Comparison of ENCODE assay signal across 8 cellular contexts in genomic region chr7:7424151-7424873, GRCh38.
A peak's percentile ranks its signal among the peaks of the same experiment; 100 is the strongest.
DNase-seq lines count a peak whose midpoint lies in the region; ATAC-seq and TF ChIP-seq lines count a peak whose summit lies in the region.

No MANE protein-coding gene starts in this region.

- WGBS in psoas muscle, 3 donors, result 34 to 42% (median 36%) methylated on average over 14 of the region's 14 CpGs

- H3K9me2 ChIP-seq in MM.1S (replicated peaks; ENCODE audit: insufficient read depth, low read length), result no peaks in the 10 kb centered on the region

- no peaks in the 10 kb centered on the region for H3K79me2 ChIP-seq in MM.1S (ENCODE audit: low read length)

- TF ChIP-seq CTCF in GM12864 (IDR thresholded peaks at IDR 0.05; ENCODE audit: low read depth, low read length, missing control alignments), result peak; percentile 76
- peak; percentile 75 for TF ChIP-seq CTCF in MM.1S (IDR thresholded peaks at IDR 0.05; ENCODE audit: low read length)
- TF ChIP-seq CTCF in left ventricle myocardium inferior (IDR thresholded peaks at IDR 0.05; ENCODE audit: borderline replicate concordance), result peak; percentile 85
- TF ChIP-seq CTCF in psoas muscle (IDR thresholded peaks at IDR 0.05), result peak; percentile 74

- CTCF ChIA-PET in HEK293T (lab: Yijun Ruan, JAX), result interaction anchor here (0.7 to 1.6 kb wide), 6 partner anchors 118 to 802 kb away, joined by 3 to 5 read pairs (median 3); no protein-coding TSS in a partner anchor

- H3K9me3 ChIP-seq in MM.1S (replicated peaks; ENCODE audit: insufficient read depth, low read length) (no peaks in the 10 kb centered on the region), left ventricle myocardium inferior (replicated peaks) (no peaks in the 10 kb centered on the region), psoas muscle (no peaks in the 10 kb centered on the region)

- H3K9ac ChIP-seq in MM.1S (ENCODE audit: low read length), result peak overlapping the region; percentile 16; the same call in 1 of the 2 replicates

- H4K20me1 ChIP-seq in MM.1S (ENCODE audit: insufficient read depth, low read length), result no peaks in the 10 kb centered on the region

- H3F3A ChIP-seq in MM.1S (ENCODE audit: insufficient read depth, low read length), result no peaks in the 10 kb centered on the region

- peak; percentile 76 to 98 (median 90) for ATAC-seq in psoas muscle

- peak overlapping the region; percentile 63 for H2AFZ ChIP-seq in MM.1S (ENCODE audit: low read length)

- intact Hi-C loops in left ventricle myocardium inferior (cut with micrococcal nuclease) (loop anchor here (2.0 to 10.0 kb wide), 2 partner anchors 116 to 320 kb away; no protein-coding TSS in a partner anchor), psoas muscle (cut with DNase I) (loop anchor here (2.0 to 10.0 kb wide), 5 partner anchors 113 to 870 kb away; partner anchors contain the start of gene COL28A1 (in 1 of the 2))

- peak overlapping the region; percentile 53 for H3K4me2 ChIP-seq in MM.1S (ENCODE audit: low read depth, low read length)

- H3K36me3 ChIP-seq in MM.1S (replicated peaks; ENCODE audit: insufficient read depth, low read length), result no peaks in the 10 kb centered on the region
- H3K36me3 ChIP-seq in left ventricle myocardium inferior, result no peaks in the 10 kb centered on the region
- H3K36me3 ChIP-seq in psoas muscle (ENCODE audit: insufficient read depth in 1 of 2, low read depth in 1 of 2), result peaks cover 0 to 4% of the 10 kb centered on the region in 2 donors

- H3K4me1 ChIP-seq in MM.1S (ENCODE audit: low read length), result no peaks in the 10 kb centered on the region
- peaks cover 3% of the 10 kb centered on the region for H3K4me1 ChIP-seq in left ventricle myocardium inferior
- no peaks in the 10 kb centered on the region for H3K4me1 ChIP-seq in psoas muscle

- POLR2A ChIA-PET in HEK293T (lab: Yijun Ruan, JAX), result interaction anchor here (0.6 kb wide), 1 partner anchor 698 kb away, joined by 3 read pairs; no protein-coding TSS in a partner anchor

- H3K27me3 ChIP-seq in MM.1S (replicated peaks; ENCODE audit: insufficient read depth, low read length), result no peaks in the 10 kb centered on the region
- H3K27me3 ChIP-seq in left ventricle myocardium inferior (ENCODE audit: low read depth), result no peaks in the 10 kb centered on the region
- H3K27me3 ChIP-seq in psoas muscle (ENCODE audit: insufficient read depth in 3 of 3, low read length in 2 of 3), result no peaks in the 10 kb centered on the region

- peak overlapping the region; percentile 47 for H3K4me3 ChIP-seq in GM12864 (ENCODE audit: low read depth, low read length)
- H3K4me3 ChIP-seq in MM.1S (ENCODE audit: low read length), result peak overlapping the region; percentile 60
- peak overlapping the region; percentile 63 for H3K4me3 ChIP-seq in left ventricle myocardium inferior
- peak overlapping the region; percentile 49 for H3K4me3 ChIP-seq in psoas muscle

- DNase-seq in GM12864 (ENCODE audit: low read depth) (peak; percentile 21), HEK293T (ENCODE audit: extremely low spot score) (peak; percentile 60), MM.1S (peak; percentile 54), SHP77 (lab: John Stamatoyannopoulos, UW) (peak; percentile 80 to 83), amniotic epithelial cell (ENCODE audit: low read depth) (peak; percentile 62), left ventricle myocardium inferior (peak; percentile 35), psoas muscle (peak; percentile 37 to 59), SKM-1 (lab: John Stamatoyannopoulos, UW; ENCODE audit: unreplicated experiment) (no peak)

- H3K27ac ChIP-seq in MM.1S (ENCODE audit: low read length) (no peak overlapping the region), left ventricle myocardium inferior (replicated peaks) (peak overlapping the region; percentile 34), psoas muscle (no peak overlapping the region)

TF ChIP-seq in HEK293T, 16 proteins besides CTCF, POLR2A, EP300 and RAD21:
- TF ChIP-seq, protein P1, sequence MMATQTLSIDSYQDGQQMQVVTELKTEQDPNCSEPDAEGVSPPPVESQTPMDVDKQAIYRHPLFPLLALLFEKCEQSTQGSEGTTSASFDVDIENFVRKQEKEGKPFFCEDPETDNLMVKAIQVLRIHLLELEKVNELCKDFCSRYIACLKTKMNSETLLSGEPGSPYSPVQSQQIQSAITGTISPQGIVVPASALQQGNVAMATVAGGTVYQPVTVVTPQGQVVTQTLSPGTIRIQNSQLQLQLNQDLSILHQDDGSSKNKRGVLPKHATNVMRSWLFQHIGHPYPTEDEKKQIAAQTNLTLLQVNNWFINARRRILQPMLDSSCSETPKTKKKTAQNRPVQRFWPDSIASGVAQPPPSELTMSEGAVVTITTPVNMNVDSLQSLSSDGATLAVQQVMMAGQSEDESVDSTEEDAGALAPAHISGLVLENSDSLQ (IDR thresholded peaks at IDR 0.05), result peak; percentile 84
- no peak for TF ChIP-seq TARDBP (IDR thresholded peaks at IDR 0.05)
TF ChIP-seq in HEK293T: peak in this region for 1.
